Comparison of ENCODE assay signal across 1 cellular context in the genomic region with DNA sequence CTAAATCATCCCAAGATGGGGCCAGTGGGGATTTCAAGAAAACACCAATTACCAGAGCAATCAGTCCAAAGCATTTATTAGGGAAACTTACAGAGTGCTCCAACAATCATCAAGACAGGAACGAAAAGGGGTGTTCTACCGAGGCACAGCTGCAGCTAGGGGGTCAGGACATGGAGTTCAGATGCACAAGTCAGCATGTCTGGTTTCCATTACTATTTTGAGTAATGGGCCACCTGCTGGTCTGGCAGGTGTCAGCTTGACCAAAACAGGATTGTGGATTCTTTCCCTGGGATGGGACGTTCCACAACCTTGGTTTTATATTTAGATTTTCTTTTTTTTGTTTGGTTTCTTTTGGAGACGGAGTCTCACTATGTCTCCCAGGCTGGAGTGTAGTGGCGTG.
TF ChIP-seq lines count a peak whose summit lies in the region.

No MANE protein-coding gene starts in this region.

TF ChIP-seq in K562, 482 proteins besides CTCF, POLR2A, EP300 and RAD21:
- TF ChIP-seq, protein P1, sequence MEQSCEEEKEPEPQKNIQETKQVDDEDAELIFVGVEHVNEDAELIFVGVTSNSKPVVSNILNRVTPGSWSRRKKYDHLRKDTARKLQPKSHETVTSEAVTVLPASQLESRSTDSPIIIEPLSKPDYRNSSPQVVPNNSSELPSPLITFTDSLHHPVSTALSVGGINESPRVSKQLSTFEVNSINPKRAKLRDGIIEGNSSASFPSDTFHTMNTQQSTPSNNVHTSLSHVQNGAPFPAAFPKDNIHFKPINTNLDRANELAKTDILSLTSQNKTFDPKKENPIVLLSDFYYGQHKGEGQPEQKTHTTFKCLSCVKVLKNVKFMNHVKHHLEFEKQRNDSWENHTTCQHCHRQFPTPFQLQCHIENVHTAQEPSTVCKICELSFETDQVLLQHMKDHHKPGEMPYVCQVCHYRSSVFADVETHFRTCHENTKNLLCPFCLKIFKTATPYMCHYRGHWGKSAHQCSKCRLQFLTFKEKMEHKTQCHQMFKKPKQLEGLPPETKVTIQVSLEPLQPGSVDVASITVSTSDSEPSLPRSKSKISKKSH (CRISPR knock-in tag; IDR thresholded peaks at IDR 0.05) = no peak
- TF ChIP-seq LARP7 (IDR thresholded peaks at IDR 0.05) = no peak
- TF ChIP-seq CBX1 (IDR thresholded peaks at IDR 0.05; ENCODE audit: low read depth) = no peak
- TF ChIP-seq PRPF4 (IDR thresholded peaks at IDR 0.05; ENCODE audit: insufficient read depth, low read depth, low read length, poor library complexity, severe bottlenecking) = no peak
- no peak for TF ChIP-seq POLR2G (IDR thresholded peaks at IDR 0.05; ENCODE audit: low read depth, low read length)
- TF ChIP-seq, protein P2, sequence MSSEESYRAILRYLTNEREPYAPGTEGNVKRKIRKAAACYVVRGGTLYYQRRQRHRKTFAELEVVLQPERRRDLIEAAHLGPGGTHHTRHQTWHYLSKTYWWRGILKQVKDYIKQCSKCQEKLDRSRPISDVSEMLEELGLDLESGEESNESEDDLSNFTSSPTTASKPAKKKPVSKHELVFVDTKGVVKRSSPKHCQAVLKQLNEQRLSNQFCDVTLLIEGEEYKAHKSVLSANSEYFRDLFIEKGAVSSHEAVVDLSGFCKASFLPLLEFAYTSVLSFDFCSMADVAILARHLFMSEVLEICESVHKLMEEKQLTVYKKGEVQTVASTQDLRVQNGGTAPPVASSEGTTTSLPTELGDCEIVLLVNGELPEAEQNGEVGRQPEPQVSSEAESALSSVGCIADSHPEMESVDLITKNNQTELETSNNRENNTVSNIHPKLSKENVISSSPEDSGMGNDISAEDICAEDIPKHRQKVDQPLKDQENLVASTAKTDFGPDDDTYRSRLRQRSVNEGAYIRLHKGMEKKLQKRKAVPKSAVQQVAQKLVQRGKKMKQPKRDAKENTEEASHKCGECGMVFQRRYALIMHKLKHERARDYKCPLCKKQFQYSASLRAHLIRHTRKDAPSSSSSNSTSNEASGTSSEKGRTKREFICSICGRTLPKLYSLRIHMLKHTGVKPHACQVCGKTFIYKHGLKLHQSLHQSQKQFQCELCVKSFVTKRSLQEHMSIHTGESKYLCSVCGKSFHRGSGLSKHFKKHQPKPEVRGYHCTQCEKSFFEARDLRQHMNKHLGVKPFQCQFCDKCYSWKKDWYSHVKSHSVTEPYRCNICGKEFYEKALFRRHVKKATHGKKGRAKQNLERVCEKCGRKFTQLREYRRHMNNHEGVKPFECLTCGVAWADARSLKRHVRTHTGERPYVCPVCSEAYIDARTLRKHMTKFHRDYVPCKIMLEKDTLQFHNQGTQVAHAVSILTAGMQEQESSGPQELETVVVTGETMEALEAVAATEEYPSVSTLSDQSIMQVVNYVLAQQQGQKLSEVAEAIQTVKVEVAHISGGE (CRISPR knock-in tag; IDR thresholded peaks at IDR 0.05) = no peak
- TF ChIP-seq ZNF23 (CRISPR knock-in tag; IDR thresholded peaks at IDR 0.05) = no peak
- TF ChIP-seq TCFL5 (CRISPR knock-in tag; conservative IDR thresholded peaks at IDR 0.05) = no peak
- no peak for TF ChIP-seq ETV6 (IDR thresholded peaks at IDR 0.05; ENCODE audit: borderline replicate concordance in 1 of 2, low read depth in 2 of 2, low read length in 1 of 2)
- no peak for TF ChIP-seq ETV6 (CRISPR knock-in tag; IDR thresholded peaks at IDR 0.05; ENCODE audit: borderline replicate concordance)
- no peak for TF ChIP-seq ZNF184 (CRISPR knock-in tag; IDR thresholded peaks at IDR 0.05)
- TF ChIP-seq SMARCA5 (IDR thresholded peaks at IDR 0.05) = no peak
- TF ChIP-seq, protein P3, sequence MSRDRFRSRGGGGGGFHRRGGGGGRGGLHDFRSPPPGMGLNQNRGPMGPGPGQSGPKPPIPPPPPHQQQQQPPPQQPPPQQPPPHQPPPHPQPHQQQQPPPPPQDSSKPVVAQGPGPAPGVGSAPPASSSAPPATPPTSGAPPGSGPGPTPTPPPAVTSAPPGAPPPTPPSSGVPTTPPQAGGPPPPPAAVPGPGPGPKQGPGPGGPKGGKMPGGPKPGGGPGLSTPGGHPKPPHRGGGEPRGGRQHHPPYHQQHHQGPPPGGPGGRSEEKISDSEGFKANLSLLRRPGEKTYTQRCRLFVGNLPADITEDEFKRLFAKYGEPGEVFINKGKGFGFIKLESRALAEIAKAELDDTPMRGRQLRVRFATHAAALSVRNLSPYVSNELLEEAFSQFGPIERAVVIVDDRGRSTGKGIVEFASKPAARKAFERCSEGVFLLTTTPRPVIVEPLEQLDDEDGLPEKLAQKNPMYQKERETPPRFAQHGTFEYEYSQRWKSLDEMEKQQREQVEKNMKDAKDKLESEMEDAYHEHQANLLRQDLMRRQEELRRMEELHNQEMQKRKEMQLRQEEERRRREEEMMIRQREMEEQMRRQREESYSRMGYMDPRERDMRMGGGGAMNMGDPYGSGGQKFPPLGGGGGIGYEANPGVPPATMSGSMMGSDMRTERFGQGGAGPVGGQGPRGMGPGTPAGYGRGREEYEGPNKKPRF (IDR thresholded peaks at IDR 0.05; ENCODE audit: low read depth, low read length) = no peak
- TF ChIP-seq, protein P4, sequence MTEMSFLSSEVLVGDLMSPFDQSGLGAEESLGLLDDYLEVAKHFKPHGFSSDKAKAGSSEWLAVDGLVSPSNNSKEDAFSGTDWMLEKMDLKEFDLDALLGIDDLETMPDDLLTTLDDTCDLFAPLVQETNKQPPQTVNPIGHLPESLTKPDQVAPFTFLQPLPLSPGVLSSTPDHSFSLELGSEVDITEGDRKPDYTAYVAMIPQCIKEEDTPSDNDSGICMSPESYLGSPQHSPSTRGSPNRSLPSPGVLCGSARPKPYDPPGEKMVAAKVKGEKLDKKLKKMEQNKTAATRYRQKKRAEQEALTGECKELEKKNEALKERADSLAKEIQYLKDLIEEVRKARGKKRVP (CRISPR knock-in tag; IDR thresholded peaks at IDR 0.05) = no peak
- no peak for TF ChIP-seq GABPB2 (CRISPR knock-in tag; conservative IDR thresholded peaks at IDR 0.05)
- TF ChIP-seq ZNF134 (CRISPR knock-in tag; conservative IDR thresholded peaks at IDR 0.05) = no peak
- TF ChIP-seq NCOA2 (IDR thresholded peaks at IDR 0.05; ENCODE audit: partially characterized antibody in 2 of 2) = no peak
- TF ChIP-seq, protein P5, sequence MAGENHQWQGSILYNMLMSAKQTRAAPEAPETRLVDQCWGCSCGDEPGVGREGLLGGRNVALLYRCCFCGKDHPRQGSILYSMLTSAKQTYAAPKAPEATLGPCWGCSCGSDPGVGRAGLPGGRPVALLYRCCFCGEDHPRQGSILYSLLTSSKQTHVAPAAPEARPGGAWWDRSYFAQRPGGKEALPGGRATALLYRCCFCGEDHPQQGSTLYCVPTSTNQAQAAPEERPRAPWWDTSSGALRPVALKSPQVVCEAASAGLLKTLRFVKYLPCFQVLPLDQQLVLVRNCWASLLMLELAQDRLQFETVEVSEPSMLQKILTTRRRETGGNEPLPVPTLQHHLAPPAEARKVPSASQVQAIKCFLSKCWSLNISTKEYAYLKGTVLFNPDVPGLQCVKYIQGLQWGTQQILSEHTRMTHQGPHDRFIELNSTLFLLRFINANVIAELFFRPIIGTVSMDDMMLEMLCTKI (IDR thresholded peaks at IDR 0.05; ENCODE audit: partially characterized antibody) = no peak
- TF ChIP-seq EHMT2 (IDR thresholded peaks at IDR 0.05) = no peak
- no peak for TF ChIP-seq RBFOX2 (IDR thresholded peaks at IDR 0.05; ENCODE audit: low read depth, low read length)
- TF ChIP-seq ZNF79 (CRISPR knock-in tag; IDR thresholded peaks at IDR 0.05; ENCODE audit: low read depth) = no peak
TF ChIP-seq in K562: peak in this region for 0.
